ENCODE assay signal across 21 cellular contexts in the genomic region with DNA sequence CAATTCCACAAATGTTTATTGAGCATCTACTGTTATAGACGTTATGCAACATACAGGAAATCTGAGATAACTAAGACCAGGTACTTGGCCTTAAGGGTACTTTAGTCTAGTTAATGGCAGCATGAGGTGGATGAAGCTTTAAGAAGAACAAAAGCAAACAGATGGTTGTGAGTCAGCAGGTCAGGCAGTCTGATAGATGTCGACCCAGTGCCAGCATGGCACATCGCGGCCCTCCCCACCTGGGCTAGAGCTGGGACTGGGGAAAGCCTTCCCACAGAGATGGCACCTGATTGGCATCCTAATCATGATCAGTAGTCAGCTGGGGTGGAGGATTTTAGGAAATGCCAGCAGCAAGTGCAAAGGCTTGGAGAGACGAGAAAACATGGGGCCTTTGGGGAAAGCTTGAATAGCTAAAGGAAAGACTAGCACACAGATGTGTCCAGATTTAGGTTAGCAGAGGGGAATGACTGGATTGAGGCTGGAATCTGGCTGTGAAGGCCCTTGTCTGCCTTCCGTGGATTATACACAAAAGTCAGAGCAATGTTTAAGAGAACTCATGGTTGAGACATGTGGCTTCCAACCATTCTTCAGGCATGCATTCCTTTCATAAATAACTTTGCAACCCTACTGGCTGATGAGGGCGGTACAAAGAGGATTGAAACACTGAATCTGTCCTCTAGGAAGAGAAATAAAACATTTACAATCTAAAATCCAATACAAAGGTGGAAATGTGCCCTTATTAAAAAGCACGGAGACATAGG.
DNase-seq lines count a peak whose midpoint lies in the region; ATAC-seq, FAIRE-seq and TF ChIP-seq lines count a peak whose summit lies in the region.
"Had no signal": no experiment of that assay in that cellular context is flagged by ENCODE, and none has a peak within 500 bp of the region (broad histone marks: within the 10 kb centered on the region; RNA-seq: fewer than 3 reads in every experiment).

No MANE protein-coding gene starts in this region.

- H3K4me1 ChIP-seq in astrocyte (ENCODE audit: insufficient read depth, low read length) (peaks cover 10% of the 10 kb centered on the region), neural progenitor cell (peaks cover 22% of the 10 kb centered on the region)

- H4K20me1 ChIP-seq in astrocyte (ENCODE audit: insufficient read depth, low read length) = no peaks in the 10 kb centered on the region
- no peaks in the 10 kb centered on the region for H4K20me1 ChIP-seq in neural progenitor cell (ENCODE audit: low read depth)

- H3K27ac ChIP-seq in astrocyte (ENCODE audit: low read depth, low read length) = no peak overlapping the region
- no peak overlapping the region for H3K27ac ChIP-seq in neural progenitor cell
- H3K27ac ChIP-seq: HL-60, RWPE1 had no signal

- CTCF ChIA-PET in AG04449 (lab: Yijun Ruan, JAX) = interaction anchor here (0.8 to 2.8 kb wide), 5 partner anchors 9 to 110 kb away, joined by 3 to 13 read pairs (median 3); no protein-coding TSS in a partner anchor

- POLR2A ChIA-PET in AG04449 (lab: Yijun Ruan, JAX) = interaction anchor here (0.6 kb wide), 1 partner anchor 43 kb away, joined by 3 read pairs; no protein-coding TSS in a partner anchor

- TF ChIP-seq CTCF in AG04449 (IDR thresholded peaks at IDR 0.05; ENCODE audit: insufficient read depth, low read length, missing control alignments) (peak; percentile 3), astrocyte (IDR thresholded peaks at IDR 0.05; ENCODE audit: insufficient read depth, low read depth, low read length) (no peak), neural progenitor cell (IDR thresholded peaks at IDR 0.05) (no peak)

- H3K27me3 Mint-ChIP-seq in astrocyte (ENCODE audit: low read depth, unreplicated experiment) (no peaks in the 10 kb centered on the region), neural progenitor cell (ENCODE audit: insufficient read depth, low read depth) (peaks cover 2% of the 10 kb centered on the region)
- H3K27me3 Mint-ChIP-seq in activated T-helper 17 cell treated with anti-CD3 and anti-CD28 coated beads, Interleukin-2, amount 50 U/mL, for 72 hours = peaks cover 14% of the 10 kb centered on the region

- H3K4me3 Mint-ChIP-seq in astrocyte (ENCODE audit: unreplicated experiment) (no peak overlapping the region), neural progenitor cell (no peak overlapping the region)
- H3K4me3 Mint-ChIP-seq in activated T-helper 17 cell treated with anti-CD3 and anti-CD28 coated beads, Interleukin-2, amount 50 U/mL, for 72 hours = no peak overlapping the region
- H3K4me3 Mint-ChIP-seq: CD14-positive monocyte had no signal

- H2AFZ ChIP-seq in astrocyte (ENCODE audit: low read depth, low read length) (no peak overlapping the region), neural progenitor cell (replicated peaks) (no peak overlapping the region)

- DNase-seq in AG04449 (ENCODE audit: low read depth, low spot score) = peak; percentile 24
- no peak for DNase-seq in HTR-8/SVneo (ENCODE audit: insufficient read length, low spot score)
- peak; percentile 51 for DNase-seq in astrocyte (ENCODE audit: low read depth)
- no peak for DNase-seq in neural progenitor cell (ENCODE audit: low spot score)
- no peak for DNase-seq in stimulated activated CD4-positive, alpha-beta T cell treated with anti-CD3 and anti-CD28 coated beads, Interleukin-4, amount 100 ng/mL, for 4 hours
- no peak for DNase-seq in COR-L47 (lab: John Stamatoyannopoulos, UW)
- DNase-seq: AML-193, DMS153, EL, KBM-7, NCI-H1048, NCI-H146, NCI-H2081, NCI-H510A treated with DMSO at 0.1 percent for 48 hours, OCI-M1 had no signal

- H3K27ac Mint-ChIP-seq in astrocyte (ENCODE audit: unreplicated experiment) (peak overlapping the region; percentile 70), neural progenitor cell (peak overlapping the region; percentile 40)
- no peak overlapping the region for H3K27ac Mint-ChIP-seq in activated T-helper 17 cell treated with anti-CD3 and anti-CD28 coated beads, Interleukin-2, amount 50 U/mL, for 72 hours
- H3K27ac Mint-ChIP-seq: CD14-positive monocyte had no signal

- H3K79me2 ChIP-seq in astrocyte (ENCODE audit: insufficient read depth, low read length) = no peaks in the 10 kb centered on the region
- no peaks in the 10 kb centered on the region for H3K79me2 ChIP-seq in neural progenitor cell (ENCODE audit: low read depth)

- FAIRE-seq in HTR-8/SVneo (lab: Jason Lieb, UNC) (peak; percentile 44), astrocyte (lab: Jason Lieb, UNC) (peak; percentile 17)
- FAIRE-seq: H54 had no signal

- H3K36me3 Mint-ChIP-seq in astrocyte (ENCODE audit: low read depth, unreplicated experiment) (no peaks in the 10 kb centered on the region), neural progenitor cell (peaks cover 4% of the 10 kb centered on the region)
- H3K36me3 Mint-ChIP-seq in activated T-helper 17 cell treated with anti-CD3 and anti-CD28 coated beads, Interleukin-2, amount 50 U/mL, for 72 hours (ENCODE audit: low read depth) = no peaks in the 10 kb centered on the region
- H3K36me3 Mint-ChIP-seq: CD14-positive monocyte had no signal

- no peaks in the 10 kb centered on the region for H3F3A ChIP-seq in neural progenitor cell (ENCODE audit: low read depth)

- peaks cover 49% of the 10 kb centered on the region for H3K4me1 Mint-ChIP-seq in astrocyte (ENCODE audit: low read depth, unreplicated experiment)
- peaks cover 35% of the 10 kb centered on the region for H3K4me1 Mint-ChIP-seq in neural progenitor cell
- H3K4me1 Mint-ChIP-seq in activated T-helper 17 cell treated with anti-CD3 and anti-CD28 coated beads, Interleukin-2, amount 50 U/mL, for 72 hours = no peaks in the 10 kb centered on the region
- H3K4me1 Mint-ChIP-seq: CD14-positive monocyte had no signal

- no peak overlapping the region for H3K4me2 ChIP-seq in astrocyte (ENCODE audit: low read length)
- no peak overlapping the region for H3K4me2 ChIP-seq in neural progenitor cell

- H3K9ac ChIP-seq in astrocyte (ENCODE audit: low read length) (no peak overlapping the region), neural progenitor cell (no peak overlapping the region)

- H3K36me3 ChIP-seq in astrocyte (ENCODE audit: insufficient read depth, low read length) (no peaks in the 10 kb centered on the region), neural progenitor cell (no peaks in the 10 kb centered on the region)

- H3K9me3 ChIP-seq in astrocyte (ENCODE audit: insufficient read depth, low read depth, low read length) = no peaks in the 10 kb centered on the region
- H3K9me3 ChIP-seq in neural progenitor cell (ENCODE audit: low read depth) = no peaks in the 10 kb centered on the region

- no peaks in the 10 kb centered on the region for H3K9me3 Mint-ChIP-seq in astrocyte (ENCODE audit: unreplicated experiment)
- H3K9me3 Mint-ChIP-seq in neural progenitor cell = peaks cover 4% of the 10 kb centered on the region
- peaks cover 8% of the 10 kb centered on the region for H3K9me3 Mint-ChIP-seq in activated T-helper 17 cell treated with anti-CD3 and anti-CD28 coated beads, Interleukin-2, amount 50 U/mL, for 72 hours

- ATAC-seq in activated T-helper 17 cell treated with anti-CD3 and anti-CD28 coated beads, Interleukin-2, amount 50 U/mL, for 72 hours (replicated peaks) = no peak
- no peak for ATAC-seq in GM19324 (IDR thresholded peaks at IDR 0.05; ENCODE audit: low FRiP score, unreplicated experiment)

- H3K27me3 ChIP-seq in astrocyte (ENCODE audit: insufficient read depth, low read length) (no peaks in the 10 kb centered on the region), neural progenitor cell (no peaks in the 10 kb centered on the region)

- H3K4me3 ChIP-seq in AG04449 (ENCODE audit: low read depth, low read length) (no peak overlapping the region), astrocyte (ENCODE audit: insufficient read depth, low read depth, low read length) (no peak overlapping the region), neural progenitor cell (no peak overlapping the region)

Comparison
In these comparisons a context has a peak if more than half of its experiments do, and no peak if none do; other contexts are left out.
1. DNase-seq: peak in AG04449 (single experiment) and astrocyte (single experiment); none in HTR-8/SVneo (single experiment), neural progenitor cell (single experiment), stimulated activated CD4-positive, alpha-beta T cell treated with anti-CD3 and anti-CD28 coated beads, Interleukin-4, amount 100 ng/mL, for 4 hours (0 of 2) and COR-L47 (single experiment).